9 cellular contexts compared by ENCODE assay signal in the genomic region with DNA sequence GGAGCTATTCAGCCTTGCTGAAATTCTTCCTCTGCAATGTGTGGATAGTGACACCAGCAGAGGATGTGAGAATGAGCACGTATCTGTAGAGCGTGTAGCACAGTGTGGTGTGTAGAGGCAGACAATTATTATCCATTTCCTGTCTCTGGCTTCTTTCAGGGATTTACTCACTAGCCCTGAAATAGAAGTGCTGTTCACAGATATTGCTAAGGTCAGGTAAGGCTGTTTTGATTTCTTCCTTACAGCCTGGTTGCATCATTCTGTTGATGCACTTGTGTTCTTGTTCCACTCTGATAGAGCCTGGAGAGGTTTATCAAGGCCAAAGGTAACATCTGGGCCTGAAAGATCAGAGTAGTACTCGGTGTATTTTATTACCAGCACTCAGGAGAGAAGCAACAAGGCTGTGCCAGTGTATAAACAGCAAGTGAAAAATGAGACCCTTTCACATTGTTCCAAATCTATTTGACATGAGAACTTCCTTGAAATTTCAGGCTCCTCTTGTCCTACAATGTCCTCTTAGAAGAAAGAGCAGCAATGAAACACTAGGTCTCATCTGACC. TPM values are rescaled to one million over a fixed set of nuclear protein-coding genes. Genes with fewer than 3 reads are reported as not detected.
DNase-seq lines count a peak whose midpoint lies in the region; ATAC-seq, FAIRE-seq and TF ChIP-seq lines count a peak whose summit lies in the region.
"Had no signal": no experiment of that assay in that cellular context is flagged by ENCODE, and none has a peak within 500 bp of the region (broad histone marks: within the 10 kb centered on the region; RNA-seq: fewer than 3 reads in every experiment).

No MANE protein-coding gene starts in this region.

- H2AFZ ChIP-seq in GM12878 (ENCODE audit: control insufficient read depth, low read depth, low read length): no peak overlapping the region; the same call in 1 of the 2 replicates
- H2AFZ ChIP-seq in MM.1S (ENCODE audit: low read length): no peak overlapping the region

- H3K79me2 ChIP-seq in GM12878 (ENCODE audit: control insufficient read depth, insufficient read depth, low read length) (no peaks in the 10 kb centered on the region), MM.1S (ENCODE audit: low read length) (no peaks in the 10 kb centered on the region)

- H3K9me3 Mint-ChIP-seq in mesothelial cell of epicardium: no peaks in the 10 kb centered on the region

- no peak overlapping the region for H3K9ac ChIP-seq in GM12878 (ENCODE audit: control insufficient read depth, insufficient read depth, low read length)
- H3K9ac ChIP-seq in MM.1S (ENCODE audit: low read length): no peak overlapping the region

- RAD21 ChIA-PET in GM12878 (lab: Charles Lee; ENCODE audit: unreplicated experiment): interaction anchor here (0.9 to 3.0 kb wide), 5 partner anchors 16 to 68 kb away, joined by 3 to 17 read pairs (median 4); no protein-coding TSS in a partner anchor

- no TSS peak for BruUV-seq in GM12878 (replicated peaks; lab: Mats Ljungman, UMichigan)

- ATAC-seq in GM18858 (IDR thresholded peaks at IDR 0.05; ENCODE audit: unreplicated experiment) (peak; percentile 46), GM12878 (peak; percentile 59), psoas muscle (peak; percentile 90 to 93 (median 92)), HG03175 (IDR thresholded peaks at IDR 0.05; ENCODE audit: unreplicated experiment) (no peak)

- in situ Hi-C loops in GM12878 (cut with MboI): no loop called here

- no peaks in the 10 kb centered on the region for H3K4me1 Mint-ChIP-seq in mesothelial cell of epicardium

- TF ChIP-seq EP300 in GM12878 (IDR thresholded peaks at IDR 0.05; ENCODE audit: borderline replicate concordance in 1 of 2, control insufficient read depth in 1 of 2, low read depth in 2 of 2, low read length in 2 of 2): no peak

- H3K27me3 Mint-ChIP-seq in mesothelial cell of epicardium (ENCODE audit: low read depth): no peaks in the 10 kb centered on the region

- no peak overlapping the region for H3K27ac Mint-ChIP-seq in mesothelial cell of epicardium

- H3K4me1 ChIP-seq in GM12878 (ENCODE audit: control insufficient read depth, insufficient read depth, low read length) (no peaks in the 10 kb centered on the region), psoas muscle (peaks cover 4% of the 10 kb centered on the region), MM.1S (ENCODE audit: low read length) (no peaks in the 10 kb centered on the region)

- H3K36me3 ChIP-seq in GM12878 (ENCODE audit: control insufficient read depth in 2 of 2, insufficient read depth in 2 of 2, low read length in 1 of 2) (no peaks in the 10 kb centered on the region), psoas muscle (ENCODE audit: insufficient read depth in 1 of 2, low read depth in 1 of 2) (peaks cover 0 to 5% of the 10 kb centered on the region in 2 donors), MM.1S (replicated peaks; ENCODE audit: insufficient read depth, low read length) (no peaks in the 10 kb centered on the region)

- H3K27ac ChIP-seq in GM12878 (ENCODE audit: control insufficient read depth, insufficient read depth) (no peak overlapping the region), psoas muscle (peak overlapping the region; percentile 77), MM.1S (ENCODE audit: low read length) (no peak overlapping the region)

- WGBS in GM12878 (ENCODE audit: insufficient coverage, insufficient replicate concordance, low lambda C conversion rate, missing lambda C conversion rate): 33% methylated on average over 3 of the region's 3 CpGs
- WGBS in psoas muscle, 3 donors: 27 to 41% (median 34%) methylated on average over 3 of the region's 3 CpGs

- FAIRE-seq in GM12878 (lab: Jason Lieb, UNC): no peak
- FAIRE-seq: H1 had no signal

- no peaks in the 10 kb centered on the region for H3K9me3 ChIP-seq in GM12878 (replicated peaks; ENCODE audit: control insufficient read depth, insufficient read depth, low read length)
- no peaks in the 10 kb centered on the region for H3K9me3 ChIP-seq in psoas muscle
- no peaks in the 10 kb centered on the region for H3K9me3 ChIP-seq in MM.1S (replicated peaks; ENCODE audit: insufficient read depth, low read length)

- no peaks in the 10 kb centered on the region for H3F3A ChIP-seq in MM.1S (ENCODE audit: insufficient read depth, low read length)

- H3K4me3 ChIP-seq in GM12878 (no peak overlapping the region), psoas muscle (no peak overlapping the region), MM.1S (ENCODE audit: low read length) (no peak overlapping the region)

- H3K4me3 Mint-ChIP-seq in mesothelial cell of epicardium: no peak overlapping the region

- no peak for TF ChIP-seq RAD21 in GM12878 (IDR thresholded peaks at IDR 0.05; ENCODE audit: insufficient read depth, low read depth, low read length)

- peak in 2 of 3 experiments; percentile 40 to 52 for DNase-seq in NCI-H1417 (lab: John Stamatoyannopoulos, UW)
- peak; percentile 39 for DNase-seq in GM12878 (ENCODE audit: low read depth, low spot score)
- no peak for DNase-seq in psoas muscle
- DNase-seq in mesothelial cell of epicardium (ENCODE audit: low spot score in 2 of 2, unreplicated experiment in 2 of 2): no peak
- DNase-seq in MM.1S: no peak
- DNase-seq: T1000 had no signal

- H3K9me2 ChIP-seq in MM.1S (replicated peaks; ENCODE audit: insufficient read depth, low read length): no peaks in the 10 kb centered on the region

- no peaks in the 10 kb centered on the region for H3K27me3 ChIP-seq in GM12878 (replicated peaks in 1 of 2; ENCODE audit: control insufficient read depth in 2 of 2, insufficient read depth in 2 of 2, low read length in 1 of 2)
- H3K27me3 ChIP-seq in psoas muscle (ENCODE audit: insufficient read depth in 3 of 3, low read length in 2 of 3): no peaks in the 10 kb centered on the region
- H3K27me3 ChIP-seq in MM.1S (replicated peaks; ENCODE audit: insufficient read depth, low read length): no peaks in the 10 kb centered on the region

- intact Hi-C loops in GM12878 (cut with micrococcal nuclease; ENCODE audit: unreplicated experiment): no loop called here
- intact Hi-C loops in psoas muscle (cut with DNase I): no loop called here

- no peaks in the 10 kb centered on the region for H4K20me1 ChIP-seq in GM12878 (ENCODE audit: control insufficient read depth, insufficient read depth)
- H4K20me1 ChIP-seq in MM.1S (ENCODE audit: insufficient read depth, low read length): no peaks in the 10 kb centered on the region

- no peak for TF ChIP-seq CTCF in GM12878 (IDR thresholded peaks at IDR 0.05 in 2 of 3, conservative IDR thresholded peaks at IDR 0.05 in 1 of 3; ENCODE audit: control insufficient read depth in 2 of 3, extremely low read depth in 1 of 3, insufficient read depth in 1 of 3, low read depth in 3 of 3, low read length in 3 of 3)
- TF ChIP-seq CTCF in psoas muscle (IDR thresholded peaks at IDR 0.05): no peak
- TF ChIP-seq CTCF in mesothelial cell of epicardium (IDR thresholded peaks at IDR 0.05; ENCODE audit: unreplicated experiment): no peak
- no peak for TF ChIP-seq CTCF in MM.1S (IDR thresholded peaks at IDR 0.05; ENCODE audit: low read length)

- CTCF ChIA-PET in GM12878 (lab: Yijun Ruan, JAX): interaction anchor here (0.7 to 3.0 kb wide), 5 partner anchors 16 to 68 kb away, joined by 3 to 13 read pairs (median 3); no protein-coding TSS in a partner anchor

- H3K4me2 ChIP-seq in GM12878 (ENCODE audit: control insufficient read depth, insufficient read depth) (0 out of 2 replicates have a peak overlapping the region, but pooled peaks have one; percentile 1), MM.1S (ENCODE audit: low read depth, low read length) (no peak overlapping the region)

- SMC1A ChIA-PET in GM12878 (lab: Charles Lee; ENCODE audit: uncharacterized antibody, unreplicated experiment): interaction anchor here (0.6 to 1.4 kb wide), 3 partner anchors 8 to 170 kb away, joined by 3 to 4 read pairs (median 3); no protein-coding TSS in a partner anchor

- POLR2A ChIA-PET in GM12878 (lab: Charles Lee): interaction anchor here (0.5 to 1.1 kb wide), 4 partner anchors 12 to 91 kb away, joined by 3 to 10 read pairs (median 5); no protein-coding TSS in a partner anchor

- no peaks in the 10 kb centered on the region for H3K36me3 Mint-ChIP-seq in mesothelial cell of epicardium

- TF ChIP-seq POLR2A in GM12878 (IDR thresholded peaks at IDR 0.05; ENCODE audit: low read depth, low read length): no peak

RNA-seq across cellular contexts. Expression of a gene that starts 16.7 kb away (rescaled TPM):
- total RNA-seq in GM12878 (2013; cell fraction: nucleolus; rRNA removed): 2.2 and 3.0 TPM in 2 replicates
- 0.96 and 2.1 TPM in 2 replicates for total RNA-seq in GM12878 (2014; rRNA removed)
- 0.81 and 0.88 TPM in 2 replicates for total RNA-seq in GM12878 (2014; rRNA removed; fragmentation: Illumina TruSeq; extraction: Trizol)
- total RNA-seq in GM12878 (2021): 0.85 and 0.93 TPM in 2 replicates
- 1.4 TPM for polyA plus RNA-seq in GM12878 (2011; ENCODE audit: low read depth)
- 7.8 and 8.9 TPM in 2 replicates for polyA plus RNA-seq in GM12878 (2011; rRNA removed)
- 5.3 and 6.3 TPM in 2 replicates for polyA plus RNA-seq in GM12878 (2011; cell fraction: cytosol; rRNA removed)
- 2.0 and 7.1 TPM in 2 replicates for polyA plus RNA-seq in GM12878 (2011; cell fraction: nucleus; rRNA removed)
- polyA plus RNA-seq in GM12878 (2012): 1.4 and 2.4 TPM in 2 replicates
- polyA plus RNA-seq in GM12878 (2014; fragmentation: Illumina TruSeq; extraction: Trizol): 1.5 and 1.6 TPM in 2 replicates
- 1 to 10 TPM; 2.1 to 3.2 TPM for polyA plus RNA-seq in GM12878 (2014; fragmentation: Nextera tagmentation; extraction: Ambion mirVana)
- 0.74 and 1.8 TPM in 2 replicates for polyA plus RNA-seq in GM12878 (2014; rRNA removed)
- 1 to 10 TPM in 1 of 2 experiments, under 1 TPM in 1; 0.48 to 1.2 TPM for polyA plus RNA-seq in GM12878 (2016; fragmentation: Nextera tagmentation; extraction: Ambion mirVana)
- polyA minus RNA-seq in GM12878 (2011; rRNA and poly(A)+ RNA removed): 4.7 and 5.3 TPM in 2 replicates
- 1.4 and 2.5 TPM in 2 replicates for polyA minus RNA-seq in GM12878 (2011; cell fraction: cytosol; rRNA and poly(A)+ RNA removed)
- 1.8 and 1.9 TPM in 2 replicates for polyA minus RNA-seq in GM12878 (2011; cell fraction: nucleus; rRNA and poly(A)+ RNA removed)
- total RNA-seq in psoas muscle: 10 to 100 TPM in 2 of 4 donors, 1 to 10 TPM in 2; 1.3 to 19.3 (median 8.0) TPM
- polyA plus RNA-seq in psoas muscle: 100 to 1,000 TPM in 1 of 3 donors, 10 to 100 TPM in 1, 1 to 10 TPM in 1; 9.2 to 133 (median 32.6) TPM
- total RNA-seq in mesothelial cell of epicardium: 2.5 to 4.5 TPM (median 2.9 TPM) in 3 replicates

RNA-seq across cellular contexts. Expression of a gene that starts 36.4 kb away (rescaled TPM):
- total RNA-seq in GM12878 (2013; cell fraction: nucleolus; rRNA removed): 36.2 and 37.4 TPM in 2 replicates
- 26.5 and 29.9 TPM in 2 replicates for total RNA-seq in GM12878 (2014; rRNA removed)
- 17.6 and 19.3 TPM in 2 replicates for total RNA-seq in GM12878 (2014; rRNA removed; fragmentation: Illumina TruSeq; extraction: Trizol)
- 16.6 and 19.4 TPM in 2 replicates for total RNA-seq in GM12878 (2021)
- polyA plus RNA-seq in GM12878 (2011; ENCODE audit: low read depth): 15.3 TPM
- 46.6 and 52.3 TPM in 2 replicates for polyA plus RNA-seq in GM12878 (2011; rRNA removed)
- polyA plus RNA-seq in GM12878 (2011; cell fraction: cytosol; rRNA removed): 38.0 and 92.9 TPM in 2 replicates
- polyA plus RNA-seq in GM12878 (2011; cell fraction: nucleus; rRNA removed): 138 and 169 TPM in 2 replicates
- polyA plus RNA-seq in GM12878 (2012): 18.5 and 19.9 TPM in 2 replicates
- 19.5 and 22.8 TPM in 2 replicates for polyA plus RNA-seq in GM12878 (2014; fragmentation: Illumina TruSeq; extraction: Trizol)
- polyA plus RNA-seq in GM12878 (2014; fragmentation: Nextera tagmentation; extraction: Ambion mirVana): 10 to 100 TPM; 15.5 to 17.8 TPM
- 34.4 and 41.7 TPM in 2 replicates for polyA plus RNA-seq in GM12878 (2014; rRNA removed)
- 10 to 100 TPM; 25.0 to 26.5 TPM for polyA plus RNA-seq in GM12878 (2016; fragmentation: Nextera tagmentation; extraction: Ambion mirVana)
- 21.1 and 22.1 TPM in 2 replicates for polyA minus RNA-seq in GM12878 (2011; rRNA and poly(A)+ RNA removed)
- 11.9 and 13.6 TPM in 2 replicates for polyA minus RNA-seq in GM12878 (2011; cell fraction: cytosol; rRNA and poly(A)+ RNA removed)
- polyA minus RNA-seq in GM12878 (2011; cell fraction: nucleus; rRNA and poly(A)+ RNA removed): 13.3 and 21.0 TPM in 2 replicates
- 10 to 100 TPM; 12.3 to 25.2 (median 18.0) TPM for total RNA-seq in psoas muscle
- polyA plus RNA-seq in psoas muscle: 10 to 100 TPM; 32.3 to 50.6 (median 45.1) TPM
- 11.4 to 13.4 TPM (median 11.9 TPM) in 3 replicates for total RNA-seq in mesothelial cell of epicardium

RNA-seq across cellular contexts. Expression of a gene that starts 38.0 kb away (rescaled TPM):
- total RNA-seq in GM12878 (2013; cell fraction: nucleolus; rRNA removed): 37.1 and 40.8 TPM in 2 replicates
- total RNA-seq in GM12878 (2014; rRNA removed): 28.2 and 32.0 TPM in 2 replicates
- 46.7 and 49.8 TPM in 2 replicates for total RNA-seq in GM12878 (2014; rRNA removed; fragmentation: Illumina TruSeq; extraction: Trizol)
- total RNA-seq in GM12878 (2021): 65.5 and 68.1 TPM in 2 replicates
- polyA plus RNA-seq in GM12878 (2011; ENCODE audit: low read depth): 44.8 TPM
- polyA plus RNA-seq in GM12878 (2011; rRNA removed): 89.6 and 108 TPM in 2 replicates
- 31.8 and 39.7 TPM in 2 replicates for polyA plus RNA-seq in GM12878 (2011; cell fraction: cytosol; rRNA removed)
- polyA plus RNA-seq in GM12878 (2011; cell fraction: nucleus; rRNA removed): 22.5 and 33.3 TPM in 2 replicates
- polyA plus RNA-seq in GM12878 (2012): 52.2 and 56.4 TPM in 2 replicates
- polyA plus RNA-seq in GM12878 (2014; fragmentation: Illumina TruSeq; extraction: Trizol): 51.2 and 55.0 TPM in 2 replicates
- polyA plus RNA-seq in GM12878 (2014; fragmentation: Nextera tagmentation; extraction: Ambion mirVana): 10 to 100 TPM; 15.0 to 43.8 TPM
- 34.8 and 44.9 TPM in 2 replicates for polyA plus RNA-seq in GM12878 (2014; rRNA removed)
- polyA plus RNA-seq in GM12878 (2016; fragmentation: Nextera tagmentation; extraction: Ambion mirVana): 100 to 1,000 TPM in 1 of 2 experiments, 10 to 100 TPM in 1; 93.0 to 117 TPM
- 39.6 and 47.1 TPM in 2 replicates for polyA minus RNA-seq in GM12878 (2011; rRNA and poly(A)+ RNA removed)
- polyA minus RNA-seq in GM12878 (2011; cell fraction: cytosol; rRNA and poly(A)+ RNA removed): 15.6 and 18.0 TPM in 2 replicates
- 17.3 and 25.0 TPM in 2 replicates for polyA minus RNA-seq in GM12878 (2011; cell fraction: nucleus; rRNA and poly(A)+ RNA removed)
- 100 to 1,000 TPM in 1 of 4 donors, 10 to 100 TPM in 3; 86.9 to 110 (median 91.5) TPM for total RNA-seq in psoas muscle
- 10 to 100 TPM; 61.3 to 96.5 (median 72.1) TPM for polyA plus RNA-seq in psoas muscle
- total RNA-seq in mesothelial cell of epicardium: 75.7 to 95.0 TPM (median 88.9 TPM) in 3 replicates

RNA-seq across cellular contexts. Expression of a gene that starts 59.1 kb away (rescaled TPM):
- 113 and 121 TPM in 2 replicates for total RNA-seq in GM12878 (2013; cell fraction: nucleolus; rRNA removed)
- 69.6 and 84.5 TPM in 2 replicates for total RNA-seq in GM12878 (2014; rRNA removed)
- total RNA-seq in GM12878 (2014; rRNA removed; fragmentation: Illumina TruSeq; extraction: Trizol): 81.0 and 85.0 TPM in 2 replicates
- 49.7 and 60.2 TPM in 2 replicates for total RNA-seq in GM12878 (2021)
- polyA plus RNA-seq in GM12878 (2011; ENCODE audit: low read depth): 28.1 TPM
- 161 and 166 TPM in 2 replicates for polyA plus RNA-seq in GM12878 (2011; rRNA removed)
- 103 and 106 TPM in 2 replicates for polyA plus RNA-seq in GM12878 (2011; cell fraction: cytosol; rRNA removed)
- 99.0 and 128 TPM in 2 replicates for polyA plus RNA-seq in GM12878 (2011; cell fraction: nucleus; rRNA removed)
- 38.7 and 43.7 TPM in 2 replicates for polyA plus RNA-seq in GM12878 (2012)
- polyA plus RNA-seq in GM12878 (2014; fragmentation: Illumina TruSeq; extraction: Trizol): 78.3 and 96.2 TPM in 2 replicates
- 10 to 100 TPM; 76.2 to 88.7 TPM for polyA plus RNA-seq in GM12878 (2014; fragmentation: Nextera tagmentation; extraction: Ambion mirVana)
- polyA plus RNA-seq in GM12878 (2014; rRNA removed): 66.9 and 83.4 TPM in 2 replicates
- 10 to 100 TPM; 55.6 to 56.1 TPM for polyA plus RNA-seq in GM12878 (2016; fragmentation: Nextera tagmentation; extraction: Ambion mirVana)
- polyA minus RNA-seq in GM12878 (2011; rRNA and poly(A)+ RNA removed): 133 and 164 TPM in 2 replicates
- polyA minus RNA-seq in GM12878 (2011; cell fraction: cytosol; rRNA and poly(A)+ RNA removed): 49.3 and 50.5 TPM in 2 replicates
- 43.9 and 56.9 TPM in 2 replicates for polyA minus RNA-seq in GM12878 (2011; cell fraction: nucleus; rRNA and poly(A)+ RNA removed)
- total RNA-seq in psoas muscle: 10 to 100 TPM in 1 of 4 donors, 1 to 10 TPM in 3; 5.4 to 11.1 (median 7.9) TPM
- polyA plus RNA-seq in psoas muscle: 10 to 100 TPM in 1 of 3 donors, 1 to 10 TPM in 2; 7.7 to 15.6 (median 9.4) TPM
- total RNA-seq in mesothelial cell of epicardium: 55.3 to 56.1 TPM (median 55.6 TPM) in 3 replicates

Comparison
In these comparisons a context has a peak if more than half of its experiments do, and no peak if none do; other contexts are left out.
1. DNase-seq: peak in NCI-H1417 (2 of 3) and GM12878 (single experiment); none in psoas muscle (0 of 2), mesothelial cell of epicardium (0 of 2) and MM.1S (single experiment).